In the genomic region with DNA sequence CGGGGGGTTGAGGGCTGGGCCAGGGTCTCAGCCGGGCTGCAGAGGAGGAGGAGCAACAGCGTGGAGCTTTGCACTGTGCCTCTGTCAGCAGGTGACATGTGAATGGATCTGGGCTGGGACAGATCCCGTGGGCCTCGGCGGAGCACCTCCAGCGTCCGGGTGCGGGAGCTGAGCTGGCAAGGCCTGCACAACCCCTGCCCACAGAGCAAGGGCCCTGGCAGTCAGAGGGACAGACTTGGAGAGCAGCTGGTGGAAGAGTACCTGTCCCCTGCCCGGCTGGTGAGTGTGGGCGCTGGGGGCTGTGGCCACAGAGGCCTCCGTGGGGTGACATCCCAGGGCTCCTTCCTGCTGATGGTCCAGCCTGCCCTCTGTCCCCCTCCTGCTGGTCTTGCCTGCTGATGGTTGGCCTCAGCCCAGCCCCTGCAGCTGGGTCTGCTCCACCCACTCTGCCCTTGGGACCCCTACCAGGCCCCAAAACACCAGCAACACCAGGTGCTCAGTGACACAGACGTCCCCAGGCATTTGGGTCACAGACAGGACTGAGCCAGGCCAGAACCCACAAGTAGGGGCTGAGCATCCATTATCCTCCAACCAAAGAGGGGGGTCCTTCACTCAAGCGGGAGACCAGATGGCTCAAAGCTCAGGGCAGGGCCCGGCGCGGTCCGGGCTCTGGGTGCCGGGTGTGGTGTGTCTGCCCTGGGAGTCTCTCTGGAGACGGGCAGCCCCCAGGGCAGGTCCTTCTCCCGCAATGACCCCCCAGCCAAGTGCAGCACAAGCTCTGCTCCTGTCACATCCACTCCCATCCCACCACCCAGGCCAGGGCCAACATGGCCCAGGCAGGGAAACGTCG, we compare ENCODE assay signal across 19 cellular contexts. TPM values are rescaled to one million over a fixed set of nuclear protein-coding genes. Genes with fewer than 3 reads are reported as not detected.
DNase-seq lines count a peak whose midpoint lies in the region; ATAC-seq, FAIRE-seq and TF ChIP-seq lines count a peak whose summit lies in the region.
"Had no signal": no experiment of that assay in that cellular context is flagged by ENCODE, and none has a peak within 500 bp of the region (broad histone marks: within the 10 kb centered on the region; RNA-seq: fewer than 3 reads in every experiment).

No MANE protein-coding gene starts in this region.

- TF ChIP-seq CTCF in HepG2 (CRISPR knock-in tag; IDR thresholded peaks at IDR 0.05) = no peak
- no peak for TF ChIP-seq CTCF in spleen (IDR thresholded peaks at IDR 0.05 in 8 of 11, conservative IDR thresholded peaks at IDR 0.05 in 3 of 11)

- no peak overlapping the region for H3K27ac Mint-ChIP-seq in activated CD4-positive, alpha-beta memory T cell treated with anti-CD3 and anti-CD28 coated beads for 36 hours
- no peak overlapping the region for H3K27ac Mint-ChIP-seq in activated CD4-positive, alpha-beta memory T cell treated with anti-CD3 and anti-CD28 coated beads, Interleukin-2, amount 10 ng/mL, durations not matched to agents 7 days and 5 days
- H3K27ac Mint-ChIP-seq: HFFc6 had no signal

- no peaks in the 10 kb centered on the region for H3K79me2 ChIP-seq in HepG2 (ENCODE audit: insufficient read depth, low read length)

- H3K27ac ChIP-seq in HepG2 (ENCODE audit: extremely low read length, insufficient read depth, low read length) = no peak overlapping the region
- no peak overlapping the region for H3K27ac ChIP-seq in spleen
- H3K27ac ChIP-seq: Peyer's patch had no signal

- no peak overlapping the region for H3K4me3 Mint-ChIP-seq in activated CD4-positive, alpha-beta memory T cell treated with anti-CD3 and anti-CD28 coated beads for 36 hours
- no peak overlapping the region for H3K4me3 Mint-ChIP-seq in activated CD4-positive, alpha-beta memory T cell treated with anti-CD3 and anti-CD28 coated beads, Interleukin-2, amount 10 ng/mL, durations not matched to agents 7 days and 5 days
- H3K4me3 Mint-ChIP-seq: HFFc6 had no signal

- H3K27me3 Mint-ChIP-seq in activated CD4-positive, alpha-beta memory T cell treated with anti-CD3 and anti-CD28 coated beads for 36 hours = no peaks in the 10 kb centered on the region
- H3K27me3 Mint-ChIP-seq in activated CD4-positive, alpha-beta memory T cell treated with anti-CD3 and anti-CD28 coated beads, Interleukin-2, amount 10 ng/mL, durations not matched to agents 7 days and 5 days = no peaks in the 10 kb centered on the region

- no TSS peak for BruUV-seq in HepG2 (replicated peaks; lab: Mats Ljungman, UMichigan)

- H3K27me3 ChIP-seq in NT2/D1 (ENCODE audit: insufficient read depth, insufficient read length) (peaks cover 26% of the 10 kb centered on the region), HepG2 (ENCODE audit: control insufficient read depth in 1 of 2, insufficient read depth in 2 of 2, low read length in 2 of 2) (peaks cover 6 to 26% of the 10 kb centered on the region in 2 experiments; a peak in 4 of 5 replicates), spleen (replicated peaks in 1 of 7) (peaks cover 0 to 23% (median 0%) of the 10 kb centered on the region in 7 donors)
- H3K27me3 ChIP-seq: Peyer's patch had no signal

- in situ Hi-C loops in HepG2 (cut with HindIII; ENCODE audit: extremely low pct_ligation_motif_present, low pct_unique_long_range_greater_than_20kb) = no loop called here

- TF ChIP-seq RAD21 in HepG2 (CRISPR knock-in tag; IDR thresholded peaks at IDR 0.05) = no peak

- H3K4me2 ChIP-seq in HepG2 (ENCODE audit: low read depth, low read length) = peak overlapping the region; percentile 66

- H3K4me3 ChIP-seq in NT2/D1 (ENCODE audit: insufficient read length, low read depth) = no peak overlapping the region
- H3K4me3 ChIP-seq in HepG2 (replicated peaks in 1 of 3; ENCODE audit: insufficient read depth in 1 of 3, low read depth in 2 of 3, low read length in 3 of 3) = peak overlapping the region in 2 of 3 experiments; percentile 5 to 55; a peak in 3 of 6 replicates
- H3K4me3 ChIP-seq in spleen = no peak overlapping the region
- H3K4me3 ChIP-seq: Peyer's patch had no signal

- no CpG with 5 or more reads among the region's 23 CpGs for WGBS in HepG2 (ENCODE audit: low lambda C conversion rate)
- WGBS in spleen, 5 donors = 88 to 95% (median 92%) methylated on average over 12 to 23 of the region's 23 CpGs

- H3K9ac ChIP-seq in NT2/D1 (ENCODE audit: insufficient read length, low read depth) (peak overlapping the region; percentile 50), HepG2 (ENCODE audit: insufficient read depth, low read depth, low read length) (peak overlapping the region; percentile 36; the same call in 1 of the 2 replicates)

- TF ChIP-seq EP300 in HepG2 (IDR thresholded peaks at IDR 0.05; ENCODE audit: low read depth in 2 of 2, low read length in 2 of 2) = no peak
- no peak for TF ChIP-seq EP300 in HepG2 (CRISPR knock-in tag; IDR thresholded peaks at IDR 0.05; ENCODE audit: borderline replicate concordance)

- H3K9me3 ChIP-seq in NT2/D1 (ENCODE audit: insufficient read depth, low read length) (no peaks in the 10 kb centered on the region), HepG2 (ENCODE audit: low read length) (no peaks in the 10 kb centered on the region), spleen (no peaks in the 10 kb centered on the region)
- H3K9me3 ChIP-seq: Peyer's patch had no signal

- POLR2A ChIA-PET in activated CD4-positive, alpha-beta memory T cell treated with anti-CD3 and anti-CD28 coated beads for 36 hours (lab: Charles Lee) = interaction anchor here (0.5 kb wide), 1 partner anchor 178 kb away, joined by 3 read pairs; no protein-coding TSS in a partner anchor
- POLR2A ChIA-PET in activated CD4-positive, alpha-beta memory T cell treated with anti-CD3 and anti-CD28 coated beads, Interleukin-2, amount 10 ng/mL, durations not matched to agents 7 days and 5 days (lab: Charles Lee) = no interaction called here
- POLR2A ChIA-PET in HepG2 (lab: Yijun Ruan, JAX) = interaction anchor here (1.4 kb wide), 1 partner anchor 10 kb away, joined by 4 read pairs; no protein-coding TSS in a partner anchor

- H3K9me3 Mint-ChIP-seq in activated CD4-positive, alpha-beta memory T cell treated with anti-CD3 and anti-CD28 coated beads for 36 hours = no peaks in the 10 kb centered on the region
- H3K9me3 Mint-ChIP-seq in activated CD4-positive, alpha-beta memory T cell treated with anti-CD3 and anti-CD28 coated beads, Interleukin-2, amount 10 ng/mL, durations not matched to agents 7 days and 5 days = no peaks in the 10 kb centered on the region
- H3K9me3 Mint-ChIP-seq: HFFc6 had no signal

- DNase-seq in activated CD4-positive, alpha-beta memory T cell treated with anti-CD3 and anti-CD28 coated beads for 36 hours = peak; percentile 7
- no peak for DNase-seq in activated CD4-positive, alpha-beta memory T cell treated with anti-CD3 and anti-CD28 coated beads, Interleukin-2, amount 10 ng/mL, durations not matched to agents 7 days and 5 days
- DNase-seq in NT2/D1 (ENCODE audit: low read depth, low spot score) (no peak), HepG2 (ENCODE audit: low spot score) (no peak), spleen (peak; percentile 74), NCI-H1930 (lab: John Stamatoyannopoulos, UW) (no peak), frontal cortex (ENCODE audit: low spot score in 2 of 2) (no peak)
- DNase-seq: 8988T, C1 segment of cervical spinal cord, COR-L47, DMS153, EL, GOT3, HFFc6, Kasumi-1, NCI-H1105 treated with DMSO at 0.1 percent for 48 hours, NCI-H187 had no signal

- intact Hi-C loops in activated CD4-positive, alpha-beta memory T cell treated with anti-CD3 and anti-CD28 coated beads for 36 hours (cut with micrococcal nuclease) = no loop called here
- intact Hi-C loops in HepG2 (cut with micrococcal nuclease; ENCODE audit: unreplicated experiment) (no loop called here), spleen (cut with DNase I; ENCODE audit: low total_unique reads) (no loop called here)

- peaks cover 9% of the 10 kb centered on the region for H3K4me1 Mint-ChIP-seq in activated CD4-positive, alpha-beta memory T cell treated with anti-CD3 and anti-CD28 coated beads for 36 hours (ENCODE audit: low read depth)
- peaks cover 21% of the 10 kb centered on the region for H3K4me1 Mint-ChIP-seq in activated CD4-positive, alpha-beta memory T cell treated with anti-CD3 and anti-CD28 coated beads, Interleukin-2, amount 10 ng/mL, durations not matched to agents 7 days and 5 days

- no peaks in the 10 kb centered on the region for H4K20me1 ChIP-seq in HepG2 (ENCODE audit: insufficient read depth, low read length)

- FAIRE-seq in HepG2 (lab: Jason Lieb, UNC) (no peak), frontal cortex (lab: Jason Lieb, UNC) (no peak)

- no peak overlapping the region for H2AFZ ChIP-seq in HepG2 (ENCODE audit: low read length)

- peaks cover 30% of the 10 kb centered on the region for H3K4me1 ChIP-seq in NT2/D1 (ENCODE audit: insufficient read depth, insufficient read length)
- peaks cover 87% of the 10 kb centered on the region for H3K4me1 ChIP-seq in HepG2 (ENCODE audit: insufficient read depth, low read length)
- H3K4me1 ChIP-seq in spleen = peaks cover 20 to 28% (median 26%) of the 10 kb centered on the region in 6 donors

- ATAC-seq in HepG2 = peak; percentile 9
- no peak for ATAC-seq in GM21737 (IDR thresholded peaks at IDR 0.05; ENCODE audit: unreplicated experiment)

- TF ChIP-seq POLR2A in HepG2 (IDR thresholded peaks at IDR 0.05; ENCODE audit: insufficient read depth in 1 of 2, low read depth in 2 of 2, low read length in 2 of 2) = no peak
- TF ChIP-seq POLR2A in spleen (IDR thresholded peaks at IDR 0.05) = no peak

- CTCF ChIA-PET in activated CD4-positive, alpha-beta memory T cell treated with anti-CD3 and anti-CD28 coated beads for 36 hours (lab: Charles Lee) = interaction anchor here (0.9 kb wide), 1 partner anchor 14 kb away, joined by 4 read pairs; no protein-coding TSS in a partner anchor
- CTCF ChIA-PET in activated CD4-positive, alpha-beta memory T cell treated with anti-CD3 and anti-CD28 coated beads, Interleukin-2, amount 10 ng/mL, durations not matched to agents 7 days and 5 days (lab: Charles Lee) = no interaction called here
- CTCF ChIA-PET in HepG2 (lab: Yijun Ruan, JAX; ENCODE audit: low intra/inter-chr PET ratio, low total read pairs) = no interaction called here

- H3K36me3 Mint-ChIP-seq in activated CD4-positive, alpha-beta memory T cell treated with anti-CD3 and anti-CD28 coated beads for 36 hours = no peaks in the 10 kb centered on the region
- no peaks in the 10 kb centered on the region for H3K36me3 Mint-ChIP-seq in activated CD4-positive, alpha-beta memory T cell treated with anti-CD3 and anti-CD28 coated beads, Interleukin-2, amount 10 ng/mL, durations not matched to agents 7 days and 5 days (ENCODE audit: low read depth)

- H3K36me3 ChIP-seq in NT2/D1 (ENCODE audit: insufficient read depth, insufficient read length, low read length) = no peaks in the 10 kb centered on the region
- no peaks in the 10 kb centered on the region for H3K36me3 ChIP-seq in HepG2 (replicated peaks in 1 of 2; ENCODE audit: control insufficient read depth in 1 of 2, insufficient read depth in 2 of 2, low read length in 2 of 2)
- no peaks in the 10 kb centered on the region for H3K36me3 ChIP-seq in spleen
- H3K36me3 ChIP-seq: Peyer's patch had no signal

RNA-seq across cellular contexts. Expression of gene LRRC56, which starts 3.5 kb away (rescaled TPM):
- 1 to 10 TPM; 1.3 to 1.6 TPM for total RNA-seq in activated CD4-positive, alpha-beta memory T cell treated with anti-CD3 and anti-CD28 coated beads for 36 hours
- 1 to 10 TPM; 2.2 to 2.5 TPM for total RNA-seq in activated CD4-positive, alpha-beta memory T cell treated with anti-CD3 and anti-CD28 coated beads, Interleukin-2, amount 10 ng/mL, durations not matched to agents 7 days and 5 days
- total RNA-seq in HepG2 (2016; rRNA removed; fragmentation: Illumina TruSeq; extraction: Trizol) (0.08 and 0.11 TPM in 2 replicates), spleen (1 to 10 TPM; 1.0 to 3.3 (median 2.2) TPM), frontal cortex (1.2 TPM)
- total RNA-seq in HepG2 (2016; cell fraction: cytosol; rRNA removed; fragmentation: Illumina TruSeq; extraction: Trizol; ENCODE audit: low read depth) = 0.10 TPM in 1 of 2 replicates, not detected in the other
- 0.09 TPM in 2 replicates for total RNA-seq in HepG2 (2016; cell fraction: insoluble cytoplasmic fraction; rRNA removed; fragmentation: Illumina TruSeq; extraction: Trizol)
- 0.06 and 0.07 TPM in 2 replicates for total RNA-seq in HepG2 (2016; cell fraction: membrane; rRNA removed; fragmentation: Illumina TruSeq; extraction: Trizol)
- not detected in 2 replicates for total RNA-seq in HepG2 (2016; cell fraction: nucleus; rRNA removed; fragmentation: Illumina TruSeq; extraction: Trizol)
- polyA plus RNA-seq in HepG2 (2011; rRNA removed) (0.29 and 0.46 TPM in 2 replicates), spleen (1 to 10 TPM; 2.2 to 4.6 (median 4.1) TPM)
- polyA plus RNA-seq in HepG2 (2011; cell fraction: cytosol; rRNA removed) = 0.21 and 0.22 TPM in 2 replicates
- polyA plus RNA-seq in HepG2 (2011; cell fraction: nucleus; rRNA removed) = 3.4 and 3.8 TPM in 2 replicates
- polyA plus RNA-seq in HepG2 (2012) = 0.34 and 0.59 TPM in 2 replicates
- 0.05 TPM in 1 of 2 replicates, not detected in the other for polyA plus RNA-seq in HepG2 (2016; cell fraction: cytosol; fragmentation: Illumina TruSeq; extraction: Trizol; ENCODE audit: low read depth)
- 0.19 TPM in 1 of 2 replicates, not detected in the other for polyA plus RNA-seq in HepG2 (2016; cell fraction: insoluble cytoplasmic fraction; fragmentation: Illumina TruSeq; extraction: Trizol; ENCODE audit: low read depth)
- 0.10 TPM in 1 of 2 replicates, not detected in the other for polyA plus RNA-seq in HepG2 (2016; cell fraction: membrane; fragmentation: Illumina TruSeq; extraction: Trizol; ENCODE audit: low read depth)
- polyA plus RNA-seq in HepG2 (2016; cell fraction: nucleus; fragmentation: Illumina TruSeq; extraction: Trizol; ENCODE audit: insufficient read depth, low read depth) = 0.37 and 0.44 TPM in 2 replicates
- polyA minus RNA-seq in HepG2 (2011; rRNA and poly(A)+ RNA removed; ENCODE audit: low replicate concordance) = 0.20 and 0.56 TPM in 2 replicates
- polyA minus RNA-seq in HepG2 (2011; cell fraction: cytosol; rRNA and poly(A)+ RNA removed) = 0.30 TPM in 1 of 2 replicates, not detected in the other
- 0.37 and 0.64 TPM in 2 replicates for polyA minus RNA-seq in HepG2 (2011; cell fraction: nucleus; rRNA and poly(A)+ RNA removed)

RNA-seq across cellular contexts. Expression of gene HRAS, which starts 5.4 kb away (rescaled TPM):
- total RNA-seq in activated CD4-positive, alpha-beta memory T cell treated with anti-CD3 and anti-CD28 coated beads for 36 hours = 10 to 100 TPM; 39.8 to 42.0 TPM
- total RNA-seq in activated CD4-positive, alpha-beta memory T cell treated with anti-CD3 and anti-CD28 coated beads, Interleukin-2, amount 10 ng/mL, durations not matched to agents 7 days and 5 days = 10 to 100 TPM; 45.1 to 52.5 TPM
- total RNA-seq in HepG2 (2016; rRNA removed; fragmentation: Illumina TruSeq; extraction: Trizol) = 47.5 and 50.0 TPM in 2 replicates
- 97.1 and 126 TPM in 2 replicates for total RNA-seq in HepG2 (2016; cell fraction: cytosol; rRNA removed; fragmentation: Illumina TruSeq; extraction: Trizol; ENCODE audit: low read depth)
- total RNA-seq in HepG2 (2016; cell fraction: insoluble cytoplasmic fraction; rRNA removed; fragmentation: Illumina TruSeq; extraction: Trizol) = 35.7 and 53.4 TPM in 2 replicates
- 106 and 128 TPM in 2 replicates for total RNA-seq in HepG2 (2016; cell fraction: membrane; rRNA removed; fragmentation: Illumina TruSeq; extraction: Trizol)
- 23.1 and 23.7 TPM in 2 replicates for total RNA-seq in HepG2 (2016; cell fraction: nucleus; rRNA removed; fragmentation: Illumina TruSeq; extraction: Trizol)
- polyA plus RNA-seq in HepG2 (2011; rRNA removed) = 32.9 TPM in 2 replicates
- polyA plus RNA-seq in HepG2 (2011; cell fraction: cytosol; rRNA removed) = 29.5 and 42.1 TPM in 2 replicates
- 62.4 and 65.1 TPM in 2 replicates for polyA plus RNA-seq in HepG2 (2011; cell fraction: nucleus; rRNA removed)
- 15.4 and 32.7 TPM in 2 replicates for polyA plus RNA-seq in HepG2 (2012)
- 120 and 151 TPM in 2 replicates for polyA plus RNA-seq in HepG2 (2016; cell fraction: cytosol; fragmentation: Illumina TruSeq; extraction: Trizol; ENCODE audit: low read depth)
- polyA plus RNA-seq in HepG2 (2016; cell fraction: insoluble cytoplasmic fraction; fragmentation: Illumina TruSeq; extraction: Trizol; ENCODE audit: low read depth) = 33.8 and 38.7 TPM in 2 replicates
- 96.2 and 121 TPM in 2 replicates for polyA plus RNA-seq in HepG2 (2016; cell fraction: membrane; fragmentation: Illumina TruSeq; extraction: Trizol; ENCODE audit: low read depth)
- 47.3 and 47.4 TPM in 2 replicates for polyA plus RNA-seq in HepG2 (2016; cell fraction: nucleus; fragmentation: Illumina TruSeq; extraction: Trizol; ENCODE audit: insufficient read depth, low read depth)
- 29.8 and 71.6 TPM in 2 replicates for polyA minus RNA-seq in HepG2 (2011; rRNA and poly(A)+ RNA removed; ENCODE audit: low replicate concordance)
- polyA minus RNA-seq in HepG2 (2011; cell fraction: cytosol; rRNA and poly(A)+ RNA removed) = 8.5 and 9.0 TPM in 2 replicates
- polyA minus RNA-seq in HepG2 (2011; cell fraction: nucleus; rRNA and poly(A)+ RNA removed) = 5.8 and 11.4 TPM in 2 replicates
- 10 to 100 TPM; 16.6 to 33.6 (median 30.3) TPM for total RNA-seq in spleen
- 10 to 100 TPM; 70.0 to 90.9 (median 90.7) TPM for polyA plus RNA-seq in spleen
- total RNA-seq in frontal cortex = 43.6 TPM

RNA-seq across cellular contexts. Expression of gene LMNTD2, which starts 19.7 kb away (rescaled TPM):
- total RNA-seq in activated CD4-positive, alpha-beta memory T cell treated with anti-CD3 and anti-CD28 coated beads for 36 hours = 1 to 10 TPM; 3.1 to 3.9 TPM
- total RNA-seq in activated CD4-positive, alpha-beta memory T cell treated with anti-CD3 and anti-CD28 coated beads, Interleukin-2, amount 10 ng/mL, durations not matched to agents 7 days and 5 days = 1 to 10 TPM; 2.5 to 3.2 TPM
- 0.25 and 1.1 TPM in 2 replicates for total RNA-seq in HepG2 (2016; rRNA removed; fragmentation: Illumina TruSeq; extraction: Trizol)
- total RNA-seq in HepG2 (2016; cell fraction: cytosol; rRNA removed; fragmentation: Illumina TruSeq; extraction: Trizol; ENCODE audit: low read depth) = 0.40 and 0.44 TPM in 2 replicates
- 0.45 and 1.1 TPM in 2 replicates for total RNA-seq in HepG2 (2016; cell fraction: insoluble cytoplasmic fraction; rRNA removed; fragmentation: Illumina TruSeq; extraction: Trizol)
- 0.79 and 1.3 TPM in 2 replicates for total RNA-seq in HepG2 (2016; cell fraction: membrane; rRNA removed; fragmentation: Illumina TruSeq; extraction: Trizol)
- 1.3 and 1.7 TPM in 2 replicates for total RNA-seq in HepG2 (2016; cell fraction: nucleus; rRNA removed; fragmentation: Illumina TruSeq; extraction: Trizol)
- polyA plus RNA-seq in HepG2 (2011; rRNA removed) = 3.1 and 3.6 TPM in 2 replicates
- polyA plus RNA-seq in HepG2 (2011; cell fraction: cytosol; rRNA removed) = 1.1 and 2.2 TPM in 2 replicates
- polyA plus RNA-seq in HepG2 (2011; cell fraction: nucleus; rRNA removed) = 50.0 and 60.4 TPM in 2 replicates
- 1.3 and 1.4 TPM in 2 replicates for polyA plus RNA-seq in HepG2 (2012)
- polyA plus RNA-seq in HepG2 (2016; cell fraction: cytosol; fragmentation: Illumina TruSeq; extraction: Trizol; ENCODE audit: low read depth) = 0.53 and 0.78 TPM in 2 replicates
- 0.42 and 0.68 TPM in 2 replicates for polyA plus RNA-seq in HepG2 (2016; cell fraction: insoluble cytoplasmic fraction; fragmentation: Illumina TruSeq; extraction: Trizol; ENCODE audit: low read depth)
- 0.96 and 1.2 TPM in 2 replicates for polyA plus RNA-seq in HepG2 (2016; cell fraction: membrane; fragmentation: Illumina TruSeq; extraction: Trizol; ENCODE audit: low read depth)
- 3.7 and 5.0 TPM in 2 replicates for polyA plus RNA-seq in HepG2 (2016; cell fraction: nucleus; fragmentation: Illumina TruSeq; extraction: Trizol; ENCODE audit: insufficient read depth, low read depth)
- polyA minus RNA-seq in HepG2 (2011; rRNA and poly(A)+ RNA removed; ENCODE audit: low replicate concordance) = 0.51 and 0.96 TPM in 2 replicates
- polyA minus RNA-seq in HepG2 (2011; cell fraction: cytosol; rRNA and poly(A)+ RNA removed) = 0.88 and 1.4 TPM in 2 replicates
- 2.6 and 3.1 TPM in 2 replicates for polyA minus RNA-seq in HepG2 (2011; cell fraction: nucleus; rRNA and poly(A)+ RNA removed)
- total RNA-seq in spleen = 10 to 100 TPM in 1 of 7 donors, 1 to 10 TPM in 6; 3.9 to 10.1 (median 6.3) TPM
- polyA plus RNA-seq in spleen = 1 to 10 TPM; 5.0 to 8.3 (median 5.1) TPM
- total RNA-seq in frontal cortex = not detected

RNA-seq across cellular contexts. Expression of gene RASSF7, which starts 20.0 kb away (rescaled TPM):
- 10 to 100 TPM; 18.8 to 21.9 TPM for total RNA-seq in activated CD4-positive, alpha-beta memory T cell treated with anti-CD3 and anti-CD28 coated beads for 36 hours
- total RNA-seq in activated CD4-positive, alpha-beta memory T cell treated with anti-CD3 and anti-CD28 coated beads, Interleukin-2, amount 10 ng/mL, durations not matched to agents 7 days and 5 days = 10 to 100 TPM; 32.7 to 32.8 TPM
- total RNA-seq in HepG2 (2016; rRNA removed; fragmentation: Illumina TruSeq; extraction: Trizol) = 13.1 and 20.2 TPM in 2 replicates
- total RNA-seq in HepG2 (2016; cell fraction: cytosol; rRNA removed; fragmentation: Illumina TruSeq; extraction: Trizol; ENCODE audit: low read depth) = 5.4 and 5.7 TPM in 2 replicates
- total RNA-seq in HepG2 (2016; cell fraction: insoluble cytoplasmic fraction; rRNA removed; fragmentation: Illumina TruSeq; extraction: Trizol) = 13.3 and 19.7 TPM in 2 replicates
- total RNA-seq in HepG2 (2016; cell fraction: membrane; rRNA removed; fragmentation: Illumina TruSeq; extraction: Trizol) = 10.8 and 11.9 TPM in 2 replicates
- 16.7 and 17.2 TPM in 2 replicates for total RNA-seq in HepG2 (2016; cell fraction: nucleus; rRNA removed; fragmentation: Illumina TruSeq; extraction: Trizol)
- 28.6 and 36.4 TPM in 2 replicates for polyA plus RNA-seq in HepG2 (2011; rRNA removed)
- 22.3 and 49.0 TPM in 2 replicates for polyA plus RNA-seq in HepG2 (2011; cell fraction: cytosol; rRNA removed)
- polyA plus RNA-seq in HepG2 (2011; cell fraction: nucleus; rRNA removed) = 139 and 165 TPM in 2 replicates
- 8.9 and 12.6 TPM in 2 replicates for polyA plus RNA-seq in HepG2 (2012)
- 4.7 and 6.0 TPM in 2 replicates for polyA plus RNA-seq in HepG2 (2016; cell fraction: cytosol; fragmentation: Illumina TruSeq; extraction: Trizol; ENCODE audit: low read depth)
- polyA plus RNA-seq in HepG2 (2016; cell fraction: insoluble cytoplasmic fraction; fragmentation: Illumina TruSeq; extraction: Trizol; ENCODE audit: low read depth) = 12.3 and 15.9 TPM in 2 replicates
- polyA plus RNA-seq in HepG2 (2016; cell fraction: membrane; fragmentation: Illumina TruSeq; extraction: Trizol; ENCODE audit: low read depth) = 5.9 and 7.2 TPM in 2 replicates
- 32.6 and 40.7 TPM in 2 replicates for polyA plus RNA-seq in HepG2 (2016; cell fraction: nucleus; fragmentation: Illumina TruSeq; extraction: Trizol; ENCODE audit: insufficient read depth, low read depth)
- polyA minus RNA-seq in HepG2 (2011; rRNA and poly(A)+ RNA removed; ENCODE audit: low replicate concordance) = 6.7 and 39.4 TPM in 2 replicates
- 10.4 and 10.9 TPM in 2 replicates for polyA minus RNA-seq in HepG2 (2011; cell fraction: cytosol; rRNA and poly(A)+ RNA removed)
- polyA minus RNA-seq in HepG2 (2011; cell fraction: nucleus; rRNA and poly(A)+ RNA removed) = 15.2 and 17.9 TPM in 2 replicates
- total RNA-seq in spleen = 10 to 100 TPM in 6 of 7 donors, 1 to 10 TPM in 1; 8.3 to 39.6 (median 20.4) TPM
- polyA plus RNA-seq in spleen = 10 to 100 TPM; 29.7 to 34.5 (median 30.7) TPM
- 2.0 TPM for total RNA-seq in frontal cortex

RNA-seq across cellular contexts. Expression of gene RNH1, which starts 33.8 kb away (rescaled TPM):
- total RNA-seq in activated CD4-positive, alpha-beta memory T cell treated with anti-CD3 and anti-CD28 coated beads for 36 hours = 100 to 1,000 TPM; 127 to 134 TPM
- 100 to 1,000 TPM; 109 to 117 TPM for total RNA-seq in activated CD4-positive, alpha-beta memory T cell treated with anti-CD3 and anti-CD28 coated beads, Interleukin-2, amount 10 ng/mL, durations not matched to agents 7 days and 5 days
- total RNA-seq in HepG2 (2016; rRNA removed; fragmentation: Illumina TruSeq; extraction: Trizol) = 74.1 and 81.3 TPM in 2 replicates
- total RNA-seq in HepG2 (2016; cell fraction: cytosol; rRNA removed; fragmentation: Illumina TruSeq; extraction: Trizol; ENCODE audit: low read depth) = 28.3 and 31.4 TPM in 2 replicates
- 73.0 and 77.2 TPM in 2 replicates for total RNA-seq in HepG2 (2016; cell fraction: insoluble cytoplasmic fraction; rRNA removed; fragmentation: Illumina TruSeq; extraction: Trizol)
- 30.6 and 37.6 TPM in 2 replicates for total RNA-seq in HepG2 (2016; cell fraction: membrane; rRNA removed; fragmentation: Illumina TruSeq; extraction: Trizol)
- 39.1 and 43.2 TPM in 2 replicates for total RNA-seq in HepG2 (2016; cell fraction: nucleus; rRNA removed; fragmentation: Illumina TruSeq; extraction: Trizol)
- 36.0 and 51.4 TPM in 2 replicates for polyA plus RNA-seq in HepG2 (2011; rRNA removed)
- 30.1 and 56.0 TPM in 2 replicates for polyA plus RNA-seq in HepG2 (2011; cell fraction: cytosol; rRNA removed)
- polyA plus RNA-seq in HepG2 (2011; cell fraction: nucleus; rRNA removed) = 135 and 166 TPM in 2 replicates
- polyA plus RNA-seq in HepG2 (2012) = 42.4 and 61.5 TPM in 2 replicates
- polyA plus RNA-seq in HepG2 (2016; cell fraction: cytosol; fragmentation: Illumina TruSeq; extraction: Trizol; ENCODE audit: low read depth) = 14.2 and 15.8 TPM in 2 replicates
- 62.8 and 84.3 TPM in 2 replicates for polyA plus RNA-seq in HepG2 (2016; cell fraction: insoluble cytoplasmic fraction; fragmentation: Illumina TruSeq; extraction: Trizol; ENCODE audit: low read depth)
- polyA plus RNA-seq in HepG2 (2016; cell fraction: membrane; fragmentation: Illumina TruSeq; extraction: Trizol; ENCODE audit: low read depth) = 21.1 and 22.9 TPM in 2 replicates
- 61.8 and 67.0 TPM in 2 replicates for polyA plus RNA-seq in HepG2 (2016; cell fraction: nucleus; fragmentation: Illumina TruSeq; extraction: Trizol; ENCODE audit: insufficient read depth, low read depth)
- 72.2 and 124 TPM in 2 replicates for polyA minus RNA-seq in HepG2 (2011; rRNA and poly(A)+ RNA removed; ENCODE audit: low replicate concordance)
- 42.7 and 46.3 TPM in 2 replicates for polyA minus RNA-seq in HepG2 (2011; cell fraction: cytosol; rRNA and poly(A)+ RNA removed)
- 49.1 and 49.3 TPM in 2 replicates for polyA minus RNA-seq in HepG2 (2011; cell fraction: nucleus; rRNA and poly(A)+ RNA removed)
- 100 to 1,000 TPM; 133 to 159 (median 147) TPM for total RNA-seq in spleen
- 100 to 1,000 TPM in 1 of 3 donors, 10 to 100 TPM in 2; 72.8 to 143 (median 83.8) TPM for polyA plus RNA-seq in spleen
- 38.7 TPM for total RNA-seq in frontal cortex

Comparison
In these comparisons a context has a peak if more than half of its experiments do, and no peak if none do; other contexts are left out.
1. DNase-seq: peak in activated CD4-positive, alpha-beta memory T cell treated with anti-CD3 and anti-CD28 coated beads for 36 hours (single experiment) and spleen (single experiment); none in activated CD4-positive, alpha-beta memory T cell treated with anti-CD3 and anti-CD28 coated beads, Interleukin-2, amount 10 ng/mL, durations not matched to agents 7 days and 5 days (single experiment), NT2/D1 (single experiment), HepG2 (single experiment), NCI-H1930 (0 of 2) and frontal cortex (0 of 2).
2. H3K4me3 ChIP-seq: peak in HepG2 (2 of 3); none in NT2/D1 (single experiment) and spleen (0 of 8).